16 cellular contexts compared by ENCODE assay signal in the genomic region with DNA sequence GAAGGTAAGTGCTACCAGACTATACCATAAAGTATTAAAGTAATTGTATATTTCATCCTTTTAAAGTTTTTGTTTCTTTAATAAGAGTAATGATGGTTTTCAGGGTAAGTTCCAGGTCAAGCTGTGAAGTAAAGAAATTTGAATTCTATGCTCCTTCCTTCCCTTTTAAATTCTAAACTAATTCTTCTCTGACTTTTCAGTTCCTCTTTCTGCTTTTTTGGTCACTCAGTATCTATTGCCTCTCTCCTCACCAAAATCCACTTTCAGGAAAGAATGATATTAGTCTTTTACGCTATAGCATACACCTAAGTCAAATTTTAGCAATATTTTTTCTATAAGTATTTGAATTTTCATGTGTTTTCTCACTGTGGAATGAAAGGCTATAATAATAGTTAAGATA. TPM values are rescaled to one million over a fixed set of nuclear protein-coding genes. Genes with fewer than 3 reads are reported as not detected.
DNase-seq lines count a peak whose midpoint lies in the region; ATAC-seq lines count a peak whose summit lies in the region.
"Had no signal": no experiment of that assay in that cellular context is flagged by ENCODE, and none has a peak within 500 bp of the region (broad histone marks: within the 10 kb centered on the region; RNA-seq: fewer than 3 reads in every experiment).

No MANE protein-coding gene starts in this region.

- H3K27me3 Mint-ChIP-seq in natural killer cell treated with Interleukin-12 subunit alpha and Interleukin-12 subunit beta and Interleukin-15 and Interleukin-18, amount 100 ng/mL, for 72 hours: peaks cover 13 to 20% of the 10 kb centered on the region in 2 donors

- H3K4me1 Mint-ChIP-seq in natural killer cell treated with Interleukin-12 subunit alpha and Interleukin-12 subunit beta and Interleukin-15 and Interleukin-18, amount 100 ng/mL, for 72 hours (ENCODE audit: low read depth in 2 of 2): no peaks in the 10 kb centered on the region
- H3K4me1 Mint-ChIP-seq: activated B cell treated with CpG ODN at 0.5 μM for 24 hours; CD4-positive, alpha-beta memory T cell had no signal

- H3K9me3 Mint-ChIP-seq in natural killer cell treated with Interleukin-12 subunit alpha and Interleukin-12 subunit beta and Interleukin-15 and Interleukin-18, amount 100 ng/mL, for 72 hours: peaks cover 6% of the 10 kb centered on the region
- H3K9me3 Mint-ChIP-seq: activated B cell treated with CpG ODN at 0.5 μM for 24 hours had no signal

- H3K4me3 Mint-ChIP-seq in natural killer cell treated with Interleukin-12 subunit alpha and Interleukin-12 subunit beta and Interleukin-15 and Interleukin-18, amount 100 ng/mL, for 72 hours: no peak overlapping the region
- H3K4me3 Mint-ChIP-seq: activated B cell treated with CpG ODN at 0.5 μM for 24 hours; CD4-positive, alpha-beta memory T cell had no signal

- H3K27ac Mint-ChIP-seq in natural killer cell treated with Interleukin-12 subunit alpha and Interleukin-12 subunit beta and Interleukin-15 and Interleukin-18, amount 100 ng/mL, for 72 hours: no peak overlapping the region
- H3K27ac Mint-ChIP-seq: activated B cell treated with CpG ODN at 0.5 μM for 24 hours; CD4-positive, alpha-beta memory T cell had no signal

- no peaks in the 10 kb centered on the region for H3K36me3 Mint-ChIP-seq in natural killer cell treated with Interleukin-12 subunit alpha and Interleukin-12 subunit beta and Interleukin-15 and Interleukin-18, amount 100 ng/mL, for 72 hours
- H3K36me3 Mint-ChIP-seq: CD4-positive, alpha-beta memory T cell had no signal

- DNase-seq in T-helper 9 cell (no peak), UCSD-AML1 (lab: John Stamatoyannopoulos, UW; ENCODE audit: unreplicated experiment) (no peak), NCI-H2171 treated with DMSO at 0.1 percent for 48 hours (lab: John Stamatoyannopoulos, UW) (no peak)
- DNase-seq in natural killer cell treated with Interleukin-12 subunit alpha and Interleukin-12 subunit beta and Interleukin-15 and Interleukin-18, amount 100 ng/mL, for 72 hours (ENCODE audit: low spot score): no peak
- DNase-seq: activated B cell treated with CpG ODN at 0.5 μM for 24 hours; anterior cingulate cortex; CD4-positive, alpha-beta memory T cell; NCI-H146; NCI-H748 treated with DMSO at 0.1 percent for 48 hours; small intestine had no signal

- ATAC-seq in GM19351 (IDR thresholded peaks at IDR 0.05; ENCODE audit: unreplicated experiment) (peak; percentile 79), HG02798 (IDR thresholded peaks at IDR 0.05; ENCODE audit: poor library complexity, unreplicated experiment) (peak; percentile 74), HG03558 (IDR thresholded peaks at IDR 0.05; ENCODE audit: extremely low read depth, unreplicated experiment) (peak; percentile 70)
- no peak for ATAC-seq in natural killer cell treated with Interleukin-12 subunit alpha and Interleukin-12 subunit beta and Interleukin-15 and Interleukin-18, amount 100 ng/mL, for 72 hours

RNA-seq across cellular contexts. Expression of a gene that starts 8.2 kb away (rescaled TPM):
- total RNA-seq in natural killer cell treated with Interleukin-12 subunit alpha and Interleukin-12 subunit beta and Interleukin-15 and Interleukin-18, amount 100 ng/mL, for 72 hours: not detected
- total RNA-seq: activated B cell treated with CpG ODN at 0.5 μM for 24 hours; CD4-positive, alpha-beta memory T cell; thoracic aorta had no signal

RNA-seq across cellular contexts. Expression of a gene that starts 11.0 kb away (rescaled TPM):
- total RNA-seq in natural killer cell treated with Interleukin-12 subunit alpha and Interleukin-12 subunit beta and Interleukin-15 and Interleukin-18, amount 100 ng/mL, for 72 hours: not detected
- total RNA-seq: activated B cell treated with CpG ODN at 0.5 μM for 24 hours; CD4-positive, alpha-beta memory T cell; lung; SK-MEL-5; thoracic aorta had no signal

Comparison
In these comparisons a context has a peak if more than half of its experiments do, and no peak if none do; other contexts are left out.
1. ATAC-seq: peak in GM19351 (single experiment), HG02798 (single experiment) and HG03558 (single experiment); none in natural killer cell treated with Interleukin-12 subunit alpha and Interleukin-12 subunit beta and Interleukin-15 and Interleukin-18, amount 100 ng/mL, for 72 hours (0 of 2).